ENCODE assay signal across 8 cellular contexts in genomic region chr10:125156739-125157472, GRCh38. TPM values are rescaled to one million over a fixed set of nuclear protein-coding genes. Genes with fewer than 3 reads are reported as not detected.
DNase-seq lines count a peak whose midpoint lies in the region; ATAC-seq, FAIRE-seq and TF ChIP-seq lines count a peak whose summit lies in the region.
"Had no signal": no experiment of that assay in that cellular context is flagged by ENCODE, and none has a peak within 500 bp of the region (broad histone marks: within the 10 kb centered on the region; RNA-seq: fewer than 3 reads in every experiment).

No MANE protein-coding gene starts in this region.

- peak overlapping the region; percentile 36 for H3K27ac ChIP-seq in keratinocyte (ENCODE audit: control insufficient read depth, insufficient read depth, low read length)
- peak overlapping the region; percentile 79 to 87 for H3K27ac ChIP-seq in small intestine (ENCODE audit: low read depth in 1 of 2, low read length in 1 of 2)
- H3K27ac ChIP-seq: KMS-11 had no signal

- peak overlapping the region; percentile 96 for H3K4me3 Mint-ChIP-seq in WTC11

- H3K9ac ChIP-seq in keratinocyte (ENCODE audit: control insufficient read depth, extremely low read depth, insufficient read depth, low read length), result peak overlapping the region; percentile 87
- H3K9ac ChIP-seq: KMS-11 had no signal

- H2AFZ ChIP-seq in keratinocyte (ENCODE audit: control insufficient read depth, low read length), result no peak overlapping the region

- 13 to 40% (median 23%) methylated on average over 13 of the region's 13 CpGs for WGBS in small intestine, 3 donors

- no peak for TF ChIP-seq CTCF in HFF-Myc (IDR thresholded peaks at IDR 0.05; ENCODE audit: low read depth, low read length, missing control alignments)
- TF ChIP-seq CTCF in WTC11 (IDR thresholded peaks at IDR 0.05), result no peak
- TF ChIP-seq CTCF in keratinocyte (optimal IDR thresholded peaks at IDR 0.05 in 1 of 3, IDR thresholded peaks at IDR 0.05 in 1 of 3, conservative IDR thresholded peaks at IDR 0.05 in 1 of 3; ENCODE audit: extremely low read depth in 1 of 3, insufficient read depth in 2 of 3, low read length in 3 of 3), result no peak
- no peak for TF ChIP-seq CTCF in omental fat pad (IDR thresholded peaks at IDR 0.05)
- no peak for TF ChIP-seq CTCF in GM13976 (IDR thresholded peaks at IDR 0.05; ENCODE audit: borderline replicate concordance, control extremely low read depth, extremely low read depth, insufficient read depth, missing control alignments)

- peak overlapping the region; percentile 89 for H3K4me2 ChIP-seq in keratinocyte (ENCODE audit: control insufficient read depth, extremely low read depth, insufficient read depth, low read depth, low read length)

- H3K4me3 ChIP-seq in HFF-Myc (replicated peaks; ENCODE audit: low read depth, low read length) (peak overlapping the region; percentile 73), keratinocyte (ENCODE audit: control insufficient read depth in 2 of 3, extremely low read depth in 1 of 3, insufficient read depth in 2 of 3, low read depth in 1 of 3, low read length in 3 of 3) (peak overlapping the region in 2 of 3 experiments; percentile 1 to 73), small intestine (ENCODE audit: low read depth in 1 of 2, low read length in 2 of 2) (peak overlapping the region; percentile 14 to 39)

- H3K4me1 ChIP-seq in keratinocyte (ENCODE audit: control insufficient read depth, extremely low read depth, insufficient read depth, low read length) (peaks cover 38% of the 10 kb centered on the region), small intestine (ENCODE audit: control insufficient read depth in 2 of 2, insufficient read depth in 1 of 2, low read depth in 1 of 2, low read length in 1 of 2) (peaks cover 2 to 12% of the 10 kb centered on the region in 2 donors)

- H3K27me3 Mint-ChIP-seq in WTC11 (ENCODE audit: low read depth), result no peaks in the 10 kb centered on the region

- H3K79me2 ChIP-seq in keratinocyte (ENCODE audit: control insufficient read depth, insufficient read depth, low read length), result peaks cover 76% of the 10 kb centered on the region

- H3K9me3 Mint-ChIP-seq in WTC11, result no peaks in the 10 kb centered on the region

- ATAC-seq in WTC11 (no peak), omental fat pad (ENCODE audit: low FRiP score) (no peak)

- peaks cover 3% of the 10 kb centered on the region for H4K20me1 ChIP-seq in keratinocyte (ENCODE audit: control insufficient read depth, extremely low read depth, insufficient read depth, low read length)

- CTCF ChIA-PET in WTC11 (lab: Charles Lee), result interaction anchor here (0.6 to 1.0 kb wide), 4 partner anchors 8 to 582 kb away, joined by 3 to 5 read pairs (median 3); no protein-coding TSS in a partner anchor

- peak overlapping the region; percentile 100 for H3K27ac Mint-ChIP-seq in WTC11

- H3K27me3 ChIP-seq in keratinocyte (ENCODE audit: control insufficient read depth, extremely low read depth, insufficient read depth, low read length) (no peaks in the 10 kb centered on the region), small intestine (ENCODE audit: control insufficient read depth in 2 of 2, insufficient read depth in 2 of 2, low read length in 2 of 2) (no peaks in the 10 kb centered on the region)

- DNase-seq in HFF-Myc (ENCODE audit: extremely low read depth, low read depth) (no peak), WTC11 (ENCODE audit: low spot score) (no peak), keratinocyte (ENCODE audit: low read depth, low spot score) (no peak), small intestine (peak; percentile 91), omental fat pad (ENCODE audit: low spot score) (no peak), GM13976 (ENCODE audit: low spot score) (no peak)
- DNase-seq in activated naive CD4-positive, alpha-beta T cell treated with Interleukin-2 at 50 U/mL for 16 hours, result no peak

- no peaks in the 10 kb centered on the region for H3K36me3 ChIP-seq in keratinocyte (ENCODE audit: control insufficient read depth in 2 of 2, extremely low read depth in 1 of 2, insufficient read depth in 2 of 2, low read length in 2 of 2)
- no peaks in the 10 kb centered on the region for H3K36me3 ChIP-seq in small intestine (ENCODE audit: control insufficient read depth in 2 of 2, insufficient read depth in 2 of 2, low read length in 2 of 2)

- FAIRE-seq in keratinocyte (lab: Jason Lieb, UNC) (no peak), small intestine (lab: Jason Lieb, UNC) (no peak)

- H3K4me1 Mint-ChIP-seq in WTC11, result peaks cover 60% of the 10 kb centered on the region

- no peaks in the 10 kb centered on the region for H3K9me1 ChIP-seq in keratinocyte (ENCODE audit: control insufficient read depth, extremely low read depth, insufficient read depth, low read length)

- POLR2A ChIA-PET in WTC11 (lab: Charles Lee), result interaction anchor here (0.7 kb wide), 2 partner anchors 52 to 137 kb away, joined by 4 to 5 read pairs; no protein-coding TSS in a partner anchor

- H3K36me3 Mint-ChIP-seq in WTC11, result peaks cover 4% of the 10 kb centered on the region; the same call in 1 of the 2 replicates

- H3K9me3 ChIP-seq in keratinocyte (ENCODE audit: control insufficient read depth, low read depth, low read length) (no peaks in the 10 kb centered on the region), small intestine (ENCODE audit: control insufficient read depth, low read depth) (no peaks in the 10 kb centered on the region)

- in situ Hi-C loops in GM13976 (cut with MboI; ENCODE audit: low sequenced_read_pairs, unreplicated experiment), result no loop called here

- dilution Hi-C loops in keratinocyte (cut with MboI; ENCODE audit: extremely low pct_ligation_motif_present, low sequenced_read_pairs), result no loop called here

TF ChIP-seq in WTC11, 78 proteins besides CTCF, POLR2A, EP300 and RAD21 (continues in another document):
- TF ChIP-seq ZNF416 (CRISPR knock-in tag; IDR thresholded peaks at IDR 0.05) (no peak), HMGA2 (CRISPR knock-in tag; IDR thresholded peaks at IDR 0.05) (no peak), ZBTB43 (CRISPR knock-in tag; IDR thresholded peaks at IDR 0.05) (no peak), TEAD4 (CRISPR knock-in tag; IDR thresholded peaks at IDR 0.05) (no peak), ATF3 (CRISPR knock-in tag; conservative IDR thresholded peaks at IDR 0.05) (no peak), FOXP1 (CRISPR knock-in tag; IDR thresholded peaks at IDR 0.05; ENCODE audit: borderline replicate concordance) (no peak), RELA (CRISPR knock-in tag; IDR thresholded peaks at IDR 0.05; ENCODE audit: borderline replicate concordance) (no peak), ZNF121 (CRISPR knock-in tag; IDR thresholded peaks at IDR 0.05) (no peak), ELF4 (CRISPR knock-in tag; IDR thresholded peaks at IDR 0.05; ENCODE audit: low read depth) (no peak)
- TF ChIP-seq, protein P1, sequence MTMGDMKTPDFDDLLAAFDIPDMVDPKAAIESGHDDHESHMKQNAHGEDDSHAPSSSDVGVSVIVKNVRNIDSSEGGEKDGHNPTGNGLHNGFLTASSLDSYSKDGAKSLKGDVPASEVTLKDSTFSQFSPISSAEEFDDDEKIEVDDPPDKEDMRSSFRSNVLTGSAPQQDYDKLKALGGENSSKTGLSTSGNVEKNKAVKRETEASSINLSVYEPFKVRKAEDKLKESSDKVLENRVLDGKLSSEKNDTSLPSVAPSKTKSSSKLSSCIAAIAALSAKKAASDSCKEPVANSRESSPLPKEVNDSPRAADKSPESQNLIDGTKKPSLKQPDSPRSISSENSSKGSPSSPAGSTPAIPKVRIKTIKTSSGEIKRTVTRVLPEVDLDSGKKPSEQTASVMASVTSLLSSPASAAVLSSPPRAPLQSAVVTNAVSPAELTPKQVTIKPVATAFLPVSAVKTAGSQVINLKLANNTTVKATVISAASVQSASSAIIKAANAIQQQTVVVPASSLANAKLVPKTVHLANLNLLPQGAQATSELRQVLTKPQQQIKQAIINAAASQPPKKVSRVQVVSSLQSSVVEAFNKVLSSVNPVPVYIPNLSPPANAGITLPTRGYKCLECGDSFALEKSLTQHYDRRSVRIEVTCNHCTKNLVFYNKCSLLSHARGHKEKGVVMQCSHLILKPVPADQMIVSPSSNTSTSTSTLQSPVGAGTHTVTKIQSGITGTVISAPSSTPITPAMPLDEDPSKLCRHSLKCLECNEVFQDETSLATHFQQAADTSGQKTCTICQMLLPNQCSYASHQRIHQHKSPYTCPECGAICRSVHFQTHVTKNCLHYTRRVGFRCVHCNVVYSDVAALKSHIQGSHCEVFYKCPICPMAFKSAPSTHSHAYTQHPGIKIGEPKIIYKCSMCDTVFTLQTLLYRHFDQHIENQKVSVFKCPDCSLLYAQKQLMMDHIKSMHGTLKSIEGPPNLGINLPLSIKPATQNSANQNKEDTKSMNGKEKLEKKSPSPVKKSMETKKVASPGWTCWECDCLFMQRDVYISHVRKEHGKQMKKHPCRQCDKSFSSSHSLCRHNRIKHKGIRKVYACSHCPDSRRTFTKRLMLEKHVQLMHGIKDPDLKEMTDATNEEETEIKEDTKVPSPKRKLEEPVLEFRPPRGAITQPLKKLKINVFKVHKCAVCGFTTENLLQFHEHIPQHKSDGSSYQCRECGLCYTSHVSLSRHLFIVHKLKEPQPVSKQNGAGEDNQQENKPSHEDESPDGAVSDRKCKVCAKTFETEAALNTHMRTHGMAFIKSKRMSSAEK (CRISPR knock-in tag; IDR thresholded peaks at IDR 0.05; ENCODE audit: borderline replicate concordance), result no peak

RNA-seq across cellular contexts. Expression of gene CTBP2, which starts 3.5 kb away (rescaled TPM):
- total RNA-seq in WTC11 (2021) (175 to 191 TPM (median 181 TPM) in 3 replicates), omental fat pad (10 to 100 TPM; 29.4 to 58.6 (median 46.2) TPM)
- polyA plus RNA-seq in keratinocyte (64.4 to 116 TPM (median 76.0 TPM) in 3 replicates), small intestine (10 to 100 TPM; 38.1 to 52.6 (median 45.6) TPM)
- polyA plus RNA-seq in keratinocyte (2011; ENCODE audit: low read depth), result 23.8 TPM
- 65.8 and 80.6 TPM in 2 replicates for polyA plus RNA-seq in keratinocyte (2011; cell fraction: cytosol; rRNA removed)
- polyA plus RNA-seq in keratinocyte (2011; cell fraction: nucleus; rRNA removed), result 92.7 and 95.9 TPM in 2 replicates
- polyA plus RNA-seq in keratinocyte (2012; ENCODE audit: low replicate concordance), result 37.8 and 86.0 TPM in 2 replicates
- polyA minus RNA-seq in keratinocyte, result 78.7 to 223 TPM (median 113 TPM) in 3 replicates
- polyA minus RNA-seq in keratinocyte (2011; cell fraction: cytosol; rRNA and poly(A)+ RNA removed), result 139 TPM
- 72.5 and 86.6 TPM in 2 replicates for polyA minus RNA-seq in keratinocyte (2011; cell fraction: nucleus; rRNA and poly(A)+ RNA removed)
